Comparison of ENCODE assay signal across 8 cellular contexts in the genomic region with DNA sequence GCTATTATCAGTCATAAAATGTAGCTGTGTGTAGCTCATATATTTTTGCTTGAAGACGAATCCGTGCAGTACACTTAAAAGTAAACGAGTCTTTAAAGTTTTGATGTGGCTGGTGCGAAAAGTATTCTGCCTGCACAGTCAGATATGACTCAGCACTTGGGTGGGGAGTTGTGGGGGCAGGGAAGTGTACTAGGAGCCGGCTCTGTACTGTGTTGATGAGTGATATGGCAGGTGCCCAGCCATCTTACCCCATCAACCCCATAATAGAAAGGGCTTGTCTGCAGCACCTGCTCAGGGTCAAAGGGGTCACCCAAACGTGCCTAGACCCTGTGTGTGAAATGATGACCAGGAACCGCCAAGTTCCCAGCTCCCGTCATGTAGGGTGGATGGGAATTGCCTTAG. TPM values are rescaled to one million over a fixed set of nuclear protein-coding genes. Genes with fewer than 3 reads are reported as not detected.
A peak's percentile ranks its signal among the peaks of the same experiment; 100 is the strongest.
DNase-seq lines count a peak whose midpoint lies in the region; ATAC-seq and TF ChIP-seq lines count a peak whose summit lies in the region.

No MANE protein-coding gene starts in this region.

- no peaks in the 10 kb centered on the region for H3K9me3 ChIP-seq in Panc1 (ENCODE audit: control insufficient read depth, insufficient read depth, low read depth, low read length)
- H3K9me3 ChIP-seq in thyroid gland: no peaks in the 10 kb centered on the region
- no peaks in the 10 kb centered on the region for H3K9me3 ChIP-seq in tibial artery

- H3K9me3 Mint-ChIP-seq in Calu3 (ENCODE audit: low read depth, unreplicated experiment): no peaks in the 10 kb centered on the region
- no peaks in the 10 kb centered on the region for H3K9me3 Mint-ChIP-seq in activated naive CD4-positive, alpha-beta T cell treated with anti-CD3 and anti-CD28 coated beads, Interleukin-2, amount 10 ng/mL, durations not matched to agents 7 days and 5 days

- ATAC-seq in GM21825 (IDR thresholded peaks at IDR 0.05; ENCODE audit: unreplicated experiment): peak; percentile 73
- ATAC-seq in Panc1: peak; percentile 83
- ATAC-seq in left lobe of liver: peak; percentile 61
- no peak for ATAC-seq in HG03571 (IDR thresholded peaks at IDR 0.05; ENCODE audit: unreplicated experiment)

- no peak overlapping the region for H3K4me3 Mint-ChIP-seq in Calu3 (ENCODE audit: low read depth, unreplicated experiment)
- H3K4me3 Mint-ChIP-seq in activated naive CD4-positive, alpha-beta T cell treated with anti-CD3 and anti-CD28 coated beads, Interleukin-2, amount 10 ng/mL, durations not matched to agents 7 days and 5 days: no peak overlapping the region

- peaks cover 24% of the 10 kb centered on the region for H3K4me1 Mint-ChIP-seq in Calu3 (ENCODE audit: low read depth, unreplicated experiment)
- H3K4me1 Mint-ChIP-seq in activated naive CD4-positive, alpha-beta T cell treated with anti-CD3 and anti-CD28 coated beads, Interleukin-2, amount 10 ng/mL, durations not matched to agents 7 days and 5 days: peaks cover 22% of the 10 kb centered on the region

- TF ChIP-seq CTCF in Calu3 (IDR thresholded peaks at IDR 0.05; ENCODE audit: unreplicated experiment): no peak
- no peak for TF ChIP-seq CTCF in Panc1 (IDR thresholded peaks at IDR 0.05)
- TF ChIP-seq CTCF in thyroid gland (IDR thresholded peaks at IDR 0.05): no peak
- no peak for TF ChIP-seq CTCF in tibial artery (IDR thresholded peaks at IDR 0.05)

- H3K36me3 Mint-ChIP-seq in Calu3 (ENCODE audit: insufficient read depth, unreplicated experiment): no peaks in the 10 kb centered on the region
- peaks cover 19% of the 10 kb centered on the region for H3K36me3 Mint-ChIP-seq in activated naive CD4-positive, alpha-beta T cell treated with anti-CD3 and anti-CD28 coated beads, Interleukin-2, amount 10 ng/mL, durations not matched to agents 7 days and 5 days

- H3K27ac Mint-ChIP-seq in Calu3 (ENCODE audit: unreplicated experiment): no peak overlapping the region
- no peak overlapping the region for H3K27ac Mint-ChIP-seq in activated naive CD4-positive, alpha-beta T cell treated with anti-CD3 and anti-CD28 coated beads, Interleukin-2, amount 10 ng/mL, durations not matched to agents 7 days and 5 days

- no peaks in the 10 kb centered on the region for H3K27me3 ChIP-seq in Panc1 (ENCODE audit: control insufficient read depth, insufficient read depth, low read length)
- no peaks in the 10 kb centered on the region for H3K27me3 ChIP-seq in thyroid gland
- H3K27me3 ChIP-seq in tibial artery: no peaks in the 10 kb centered on the region

- no peak for TF ChIP-seq POLR2A in thyroid gland (IDR thresholded peaks at IDR 0.05)

- DNase-seq in Calu3 (peak; percentile 64), Panc1 (ENCODE audit: low read depth, low spot score) (peak; percentile 32), left lobe of liver (ENCODE audit: low spot score) (no peak), thyroid gland (peak; percentile 37 to 50), tibial artery (no peak)
- DNase-seq in activated naive CD4-positive, alpha-beta T cell treated with anti-CD3 and anti-CD28 coated beads, Interleukin-2, amount 10 ng/mL, durations not matched to agents 7 days and 5 days: peak; percentile 68

- H3K4me1 ChIP-seq in Panc1 (ENCODE audit: control insufficient read depth, insufficient read depth, low read length): peaks cover 19% of the 10 kb centered on the region
- peaks cover 13 to 21% of the 10 kb centered on the region in 2 donors for H3K4me1 ChIP-seq in thyroid gland
- peaks cover 0 to 17% (median 9%) of the 10 kb centered on the region in 4 donors for H3K4me1 ChIP-seq in tibial artery

- intact Hi-C loops in Calu3 (cut with micrococcal nuclease; ENCODE audit: unreplicated experiment): no loop called here
- intact Hi-C loops in Panc1 (cut with micrococcal nuclease; ENCODE audit: unreplicated experiment): no loop called here
- intact Hi-C loops in thyroid gland (cut with DNase I): no loop called here
- intact Hi-C loops in tibial artery (cut with DNase I; ENCODE audit: low total_unique reads): no loop called here

- H3K27ac ChIP-seq in Panc1 (ENCODE audit: low read length) (no peak overlapping the region), thyroid gland (no peak overlapping the region), tibial artery (no peak overlapping the region)

- no peaks in the 10 kb centered on the region for H3K27me3 Mint-ChIP-seq in Calu3 (ENCODE audit: unreplicated experiment)
- peaks cover 22% of the 10 kb centered on the region for H3K27me3 Mint-ChIP-seq in activated naive CD4-positive, alpha-beta T cell treated with anti-CD3 and anti-CD28 coated beads, Interleukin-2, amount 10 ng/mL, durations not matched to agents 7 days and 5 days

- POLR2A ChIA-PET in Panc1 (lab: Charles Lee): no interaction called here

- in situ Hi-C loops in Panc1 (cut with HindIII; ENCODE audit: low pct_unique_long_range_greater_than_20kb, low sequenced_read_pairs): no loop called here

- 62 to 70% methylated on average over 8 of the region's 8 CpGs for WGBS in thyroid gland, 2 donors

- H3K36me3 ChIP-seq in Panc1 (ENCODE audit: control insufficient read depth, insufficient read depth, low read length) (peaks cover 5% of the 10 kb centered on the region), thyroid gland (peaks cover 3 to 10% of the 10 kb centered on the region in 2 donors), tibial artery (peaks cover 0 to 31% (median 8%) of the 10 kb centered on the region in 3 donors)

- CTCF ChIA-PET in Calu3 (lab: Charles Lee) (no interaction called here), Panc1 (lab: Charles Lee) (interaction anchor here (0.5 kb wide), 1 partner anchor 21 kb away, joined by 10 read pairs; no protein-coding TSS in a partner anchor)
- CTCF ChIA-PET in activated naive CD4-positive, alpha-beta T cell treated with anti-CD3 and anti-CD28 coated beads, Interleukin-2, amount 10 ng/mL, durations not matched to agents 7 days and 5 days (lab: Charles Lee): no interaction called here

- BruUV-seq in Calu3 (replicated peaks; lab: Mats Ljungman, UMichigan) (no TSS peak), Panc1 (replicated peaks; lab: Mats Ljungman, UMichigan) (no TSS peak)

- H3K4me3 ChIP-seq in Panc1 (ENCODE audit: low read depth in 2 of 2, low read length in 2 of 2): no peak overlapping the region
- H3K4me3 ChIP-seq in thyroid gland (replicated peaks in 1 of 3): no peak overlapping the region
- H3K4me3 ChIP-seq in tibial artery: no peak overlapping the region

RNA-seq across cellular contexts. Expression of a gene that starts 47.8 kb away (rescaled TPM):
- total RNA-seq in Calu3 (2022) (17.6 and 18.4 TPM in 2 replicates), Panc1 (2021; ENCODE audit: unreplicated experiment) (43.8 TPM), left lobe of liver (9.1 TPM), thyroid gland (10 to 100 TPM; 48.4 to 90.6 (median 62.4) TPM)
- 26.5 TPM for polyA plus RNA-seq in Panc1 (2012; ENCODE audit: insufficient read length)

Comparison
In these comparisons a context has a peak if more than half of its experiments do, and no peak if none do; other contexts are left out.
1. DNase-seq: peak in Calu3 (single experiment), Panc1 (single experiment), activated naive CD4-positive, alpha-beta T cell treated with anti-CD3 and anti-CD28 coated beads, Interleukin-2, amount 10 ng/mL, durations not matched to agents 7 days and 5 days (single experiment) and thyroid gland (2 of 2); none in left lobe of liver (single experiment) and tibial artery (0 of 2).